In genomic region chr11:134862796-134863195, GRCh38 we compare ENCODE assay signal across 1 cellular context.
TF ChIP-seq lines count a peak whose summit lies in the region.

No MANE protein-coding gene starts in this region.

TF ChIP-seq in GM23338, 12 proteins besides CTCF, POLR2A, EP300 and RAD21 (continued from another document):
- TF ChIP-seq ZNF462 (CRISPR knock-in tag; IDR thresholded peaks at IDR 0.05) (no peak), EZH2 (IDR thresholded peaks at IDR 0.05; ENCODE audit: low read depth, unreplicated experiment) (no peak), ETS1 (IDR thresholded peaks at IDR 0.05) (no peak), POLR2AphosphoS5 (IDR thresholded peaks at IDR 0.05; ENCODE audit: low read depth) (no peak), ZNF114 (CRISPR knock-in tag; IDR thresholded peaks at IDR 0.05) (no peak), ZNF331 (CRISPR knock-in tag; IDR thresholded peaks at IDR 0.05; ENCODE audit: low read depth) (no peak), NANOG (IDR thresholded peaks at IDR 0.05; ENCODE audit: borderline replicate concordance) (no peak), STAT1 (IDR thresholded peaks at IDR 0.05; ENCODE audit: unreplicated experiment) (no peak)
